In genomic region chr15:44765036-44765435, GRCh38 we compare ENCODE assay signal across 1 cellular context.
TF ChIP-seq lines count a peak whose summit lies in the region.

No MANE protein-coding gene starts in this region.

TF ChIP-seq in HepG2, 621 proteins besides CTCF, POLR2A, EP300 and RAD21 (continued from another document):
- TF ChIP-seq MAFF (IDR thresholded peaks at IDR 0.05; ENCODE audit: low read depth, low read length) (peak; percentile 84), HNRNPLL (IDR thresholded peaks at IDR 0.05; ENCODE audit: low read depth, low read length, poor library complexity, severe bottlenecking) (no peak), MAFK (conservative IDR thresholded peaks at IDR 0.05 in 1 of 2, IDR thresholded peaks at IDR 0.05 in 1 of 2; ENCODE audit: low read length in 2 of 2) (peak; percentile 78 to 91), TRAFD1 (CRISPR knock-in tag; IDR thresholded peaks at IDR 0.05; ENCODE audit: borderline replicate concordance) (no peak), ZNF777 (CRISPR knock-in tag; IDR thresholded peaks at IDR 0.05) (no peak), RERE (CRISPR knock-in tag; IDR thresholded peaks at IDR 0.05; ENCODE audit: low read depth) (no peak), DRAP1 (CRISPR knock-in tag; IDR thresholded peaks at IDR 0.05) (no peak), ZNF260 (CRISPR knock-in tag; IDR thresholded peaks at IDR 0.05; ENCODE audit: borderline replicate concordance, low read depth) (no peak), ELK4 (CRISPR knock-in tag; IDR thresholded peaks at IDR 0.05; ENCODE audit: borderline replicate concordance) (no peak), FOXA1 (IDR thresholded peaks at IDR 0.05) (no peak), FOXA1 (CRISPR knock-in tag; IDR thresholded peaks at IDR 0.05) (no peak)
TF ChIP-seq in HepG2: peak in this region for 2.
